8 cellular contexts compared by ENCODE assay signal in the genomic region with DNA sequence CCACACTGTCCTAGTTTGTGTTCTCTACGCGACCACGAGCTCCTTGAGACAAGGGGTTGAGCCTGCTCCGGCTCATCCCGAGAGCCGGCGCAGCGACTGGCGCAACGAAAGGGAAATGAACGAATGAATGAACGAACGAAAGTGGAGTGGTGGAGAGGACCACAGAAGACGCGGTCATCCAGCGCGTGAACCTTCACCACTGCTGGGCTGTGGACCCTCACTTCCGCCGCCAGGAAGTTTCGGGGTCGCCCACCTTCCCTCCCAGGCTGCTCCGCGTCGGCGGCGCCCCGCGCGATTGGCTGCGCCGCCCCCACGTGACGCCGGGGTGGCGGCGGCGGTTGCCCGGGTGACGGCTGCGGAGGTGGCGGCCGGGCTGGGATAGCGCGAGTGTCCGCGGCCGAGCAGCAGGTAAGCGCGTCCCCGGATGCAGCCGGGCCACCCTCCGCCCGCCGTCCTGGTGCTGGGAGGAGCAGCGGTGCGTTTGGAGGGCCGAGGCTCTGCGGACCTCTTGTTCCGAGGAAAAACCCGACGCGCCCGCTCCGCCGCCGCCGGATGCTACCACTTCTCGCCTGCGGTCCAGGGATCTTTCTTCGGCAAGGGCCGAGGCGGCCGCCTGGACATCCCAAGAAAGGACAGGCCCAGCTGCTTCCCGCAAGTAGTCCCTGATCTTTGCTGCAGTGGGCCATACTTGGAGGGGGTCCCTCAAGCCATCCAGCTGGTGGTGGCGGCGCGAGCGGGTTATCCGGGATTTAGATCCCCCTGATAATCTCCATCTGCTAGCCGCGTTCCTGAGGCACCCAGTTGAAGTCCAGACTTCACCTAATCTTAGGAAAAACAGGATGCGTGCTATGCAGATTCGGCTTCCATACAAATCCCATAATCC. TPM values are rescaled to one million over a fixed set of nuclear protein-coding genes. Genes with fewer than 3 reads are reported as not detected.
DNase-seq lines count a peak whose midpoint lies in the region; ATAC-seq and TF ChIP-seq lines count a peak whose summit lies in the region.

A gene with protein sequence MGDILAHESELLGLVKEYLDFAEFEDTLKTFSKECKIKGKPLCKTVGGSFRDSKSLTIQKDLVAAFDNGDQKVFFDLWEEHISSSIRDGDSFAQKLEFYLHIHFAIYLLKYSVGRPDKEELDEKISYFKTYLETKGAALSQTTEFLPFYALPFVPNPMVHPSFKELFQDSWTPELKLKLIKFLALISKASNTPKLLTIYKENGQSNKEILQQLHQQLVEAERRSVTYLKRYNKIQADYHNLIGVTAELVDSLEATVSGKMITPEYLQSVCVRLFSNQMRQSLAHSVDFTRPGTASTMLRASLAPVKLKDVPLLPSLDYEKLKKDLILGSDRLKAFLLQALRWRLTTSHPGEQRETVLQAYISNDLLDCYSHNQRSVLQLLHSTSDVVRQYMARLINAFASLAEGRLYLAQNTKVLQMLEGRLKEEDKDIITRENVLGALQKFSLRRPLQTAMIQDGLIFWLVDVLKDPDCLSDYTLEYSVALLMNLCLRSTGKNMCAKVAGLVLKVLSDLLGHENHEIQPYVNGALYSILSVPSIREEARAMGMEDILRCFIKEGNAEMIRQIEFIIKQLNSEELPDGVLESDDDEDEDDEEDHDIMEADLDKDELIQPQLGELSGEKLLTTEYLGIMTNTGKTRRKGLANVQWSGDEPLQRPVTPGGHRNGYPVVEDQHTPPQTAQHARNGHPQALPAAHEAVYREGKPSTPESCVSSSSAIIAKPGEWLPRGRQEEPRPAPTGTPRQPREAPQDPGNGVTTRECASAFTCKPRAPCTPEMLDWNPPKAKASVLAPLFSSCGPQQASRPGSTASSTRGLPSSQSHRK (plus strand): TSS at position 341 of the 883 bp plus-strand sequence. CDS start 7,608 bp downstream, outside the sequence.

- H3K4me3 ChIP-seq in HUES48 (ENCODE audit: low read depth, low read length) (peak within 1 kb of the TSS; percentile 100), esophagus squamous epithelium (peak within 1 kb of the TSS; percentile 54 to 84 (median 76))

- H3K27me3 ChIP-seq in HUES48 (ENCODE audit: control insufficient read depth, insufficient read depth, low read length) (no peaks in the 10 kb centered on the region), esophagus squamous epithelium (peaks cover 0 to 5% (median 0%) of the 10 kb centered on the region in 4 donors)

- peak; percentile 60 for DNase-seq in DMS153 (lab: John Stamatoyannopoulos, UW)
- DNase-seq in activated T-cell treated with anti-CD3 and anti-CD28 coated beads, Interleukin-2, amount 50 U/mL, for 48 hours = peak; percentile 80 to 87
- DNase-seq in esophagus squamous epithelium (lab: John Stamatoyannopoulos, UW) = no peak
- peak; percentile 78 for DNase-seq in myocyte (ENCODE audit: low read depth)
- peak; percentile 47 for DNase-seq in stimulated activated CD8-positive, alpha-beta memory T cell treated with anti-CD3 and anti-CD28 coated beads, Interleukin-7, amount 100 ng/mL, for 24 hours (ENCODE audit: low read depth)

- peak in 1 of 4 donors; percentile 32 for TF ChIP-seq POLR2A in esophagus squamous epithelium (IDR thresholded peaks at IDR 0.05)

- H3K27ac ChIP-seq in HUES48 (ENCODE audit: low read depth, low read length) (peak within 1 kb of the TSS; percentile 72), esophagus squamous epithelium (peak within 1 kb of the TSS; percentile 24 to 71 (median 46))

- intact Hi-C loops in esophagus squamous epithelium (cut with DNase I) = no loop called here

- TF ChIP-seq CTCF in esophagus squamous epithelium (IDR thresholded peaks at IDR 0.05) = no peak

- H3K36me3 ChIP-seq in HUES48 (ENCODE audit: control insufficient read depth, insufficient read depth, low read length) (0 out of 2 replicates have a peak, but pooled peaks cover 3% of the 10 kb centered on the region), esophagus squamous epithelium (no peaks in the 10 kb centered on the region)

- ATAC-seq in GM21447 (IDR thresholded peaks at IDR 0.05; ENCODE audit: unreplicated experiment) = peak; percentile 85

- peaks cover 9% of the 10 kb centered on the region; the same call in 1 of the 2 replicates for H3K4me1 ChIP-seq in HUES48 (ENCODE audit: control insufficient read depth, insufficient read depth, low read length)
- peaks cover 6 to 33% (median 18%) of the 10 kb centered on the region in 3 donors for H3K4me1 ChIP-seq in esophagus squamous epithelium

- peak within 1 kb of the TSS; percentile 74 for H3K9ac ChIP-seq in HUES48 (ENCODE audit: low read depth, low read length)

- WGBS in esophagus squamous epithelium, 2 donors = 0 to 2% methylated on average over 5 to 24 of the region's 83 CpGs

- H3K9me3 ChIP-seq in HUES48 (ENCODE audit: control insufficient read depth, insufficient read depth, low read length) (peaks cover 5% of the 10 kb centered on the region), esophagus squamous epithelium (no peaks in the 10 kb centered on the region)

TF ChIP-seq in PFSK-1, 5 proteins besides CTCF, POLR2A, EP300 and RAD21:
- TF ChIP-seq, protein P1, sequence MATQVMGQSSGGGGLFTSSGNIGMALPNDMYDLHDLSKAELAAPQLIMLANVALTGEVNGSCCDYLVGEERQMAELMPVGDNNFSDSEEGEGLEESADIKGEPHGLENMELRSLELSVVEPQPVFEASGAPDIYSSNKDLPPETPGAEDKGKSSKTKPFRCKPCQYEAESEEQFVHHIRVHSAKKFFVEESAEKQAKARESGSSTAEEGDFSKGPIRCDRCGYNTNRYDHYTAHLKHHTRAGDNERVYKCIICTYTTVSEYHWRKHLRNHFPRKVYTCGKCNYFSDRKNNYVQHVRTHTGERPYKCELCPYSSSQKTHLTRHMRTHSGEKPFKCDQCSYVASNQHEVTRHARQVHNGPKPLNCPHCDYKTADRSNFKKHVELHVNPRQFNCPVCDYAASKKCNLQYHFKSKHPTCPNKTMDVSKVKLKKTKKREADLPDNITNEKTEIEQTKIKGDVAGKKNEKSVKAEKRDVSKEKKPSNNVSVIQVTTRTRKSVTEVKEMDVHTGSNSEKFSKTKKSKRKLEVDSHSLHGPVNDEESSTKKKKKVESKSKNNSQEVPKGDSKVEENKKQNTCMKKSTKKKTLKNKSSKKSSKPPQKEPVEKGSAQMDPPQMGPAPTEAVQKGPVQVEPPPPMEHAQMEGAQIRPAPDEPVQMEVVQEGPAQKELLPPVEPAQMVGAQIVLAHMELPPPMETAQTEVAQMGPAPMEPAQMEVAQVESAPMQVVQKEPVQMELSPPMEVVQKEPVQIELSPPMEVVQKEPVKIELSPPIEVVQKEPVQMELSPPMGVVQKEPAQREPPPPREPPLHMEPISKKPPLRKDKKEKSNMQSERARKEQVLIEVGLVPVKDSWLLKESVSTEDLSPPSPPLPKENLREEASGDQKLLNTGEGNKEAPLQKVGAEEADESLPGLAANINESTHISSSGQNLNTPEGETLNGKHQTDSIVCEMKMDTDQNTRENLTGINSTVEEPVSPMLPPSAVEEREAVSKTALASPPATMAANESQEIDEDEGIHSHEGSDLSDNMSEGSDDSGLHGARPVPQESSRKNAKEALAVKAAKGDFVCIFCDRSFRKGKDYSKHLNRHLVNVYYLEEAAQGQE (IDR thresholded peaks at IDR 0.05; ENCODE audit: insufficient read depth in 1 of 2, low read depth in 2 of 2, low read length in 2 of 2) = no peak
- TF ChIP-seq FOXP2 (optimal IDR thresholded peaks at IDR 0.05; ENCODE audit: borderline replicate concordance, extremely low read depth, extremely low read length, insufficient read depth) (peak; percentile 15), SIN3A (IDR thresholded peaks at IDR 0.05; ENCODE audit: borderline replicate concordance, insufficient read depth, low read length) (no peak), POLR2AphosphoS5 (IDR thresholded peaks at IDR 0.05; ENCODE audit: low read depth, low read length) (peak; percentile 63)

RNA-seq across cellular contexts. Expression of the gene that starts here (rescaled TPM):
- polyA plus RNA-seq in PFSK-1 (2012; ENCODE audit: insufficient read length, low read depth) = 11.0 TPM
- 10 to 100 TPM in 1 of 4 donors, 1 to 10 TPM in 3; 2.1 to 13.9 (median 3.9) TPM for total RNA-seq in esophagus squamous epithelium
- total RNA-seq in myocyte = 43.8 and 55.7 TPM in 2 replicates
- 56.7 TPM for polyA plus RNA-seq in myocyte (2012)
